In the genomic region with DNA sequence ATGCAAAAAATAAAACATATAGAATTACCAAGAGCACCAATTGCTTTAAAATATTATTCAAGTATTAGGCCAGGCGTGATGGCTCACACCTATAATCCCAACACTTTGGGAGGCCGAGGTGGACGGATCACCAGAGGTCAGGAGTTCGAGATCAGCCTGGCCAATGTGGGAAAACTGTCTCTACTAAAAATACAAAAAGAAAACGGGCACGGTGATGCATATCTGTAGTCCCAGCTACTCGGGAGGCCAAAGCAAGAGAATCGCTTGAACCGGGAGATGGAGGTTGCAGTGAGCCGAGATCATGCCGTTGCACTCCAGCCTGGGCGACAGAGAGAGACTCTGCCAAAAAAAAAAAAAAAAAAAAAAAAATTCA, we compare ENCODE assay signal across 11 cellular contexts. TPM values are rescaled to one million over a fixed set of nuclear protein-coding genes. Genes with fewer than 3 reads are reported as not detected.
"Had no signal": no experiment of that assay in that cellular context is flagged by ENCODE, and none has a peak within 500 bp of the region (broad histone marks: within the 10 kb centered on the region; RNA-seq: fewer than 3 reads in every experiment).

No MANE protein-coding gene starts in this region.

RNA-seq across cellular contexts. Expression of a gene that starts 55.3 kb away (rescaled TPM):
- total RNA-seq: lower leg skin, lung, progenitor cell of endocrine pancreas, pulmonary artery endothelial cell, renal cortical epithelial cell, right atrium auricular region, right lobe of liver, skeletal muscle tissue, upper lobe of left lung, vagina had no signal
- polyA plus RNA-seq: smooth muscle cell had no signal
